20 cellular contexts compared by ENCODE assay signal in the genomic region with DNA sequence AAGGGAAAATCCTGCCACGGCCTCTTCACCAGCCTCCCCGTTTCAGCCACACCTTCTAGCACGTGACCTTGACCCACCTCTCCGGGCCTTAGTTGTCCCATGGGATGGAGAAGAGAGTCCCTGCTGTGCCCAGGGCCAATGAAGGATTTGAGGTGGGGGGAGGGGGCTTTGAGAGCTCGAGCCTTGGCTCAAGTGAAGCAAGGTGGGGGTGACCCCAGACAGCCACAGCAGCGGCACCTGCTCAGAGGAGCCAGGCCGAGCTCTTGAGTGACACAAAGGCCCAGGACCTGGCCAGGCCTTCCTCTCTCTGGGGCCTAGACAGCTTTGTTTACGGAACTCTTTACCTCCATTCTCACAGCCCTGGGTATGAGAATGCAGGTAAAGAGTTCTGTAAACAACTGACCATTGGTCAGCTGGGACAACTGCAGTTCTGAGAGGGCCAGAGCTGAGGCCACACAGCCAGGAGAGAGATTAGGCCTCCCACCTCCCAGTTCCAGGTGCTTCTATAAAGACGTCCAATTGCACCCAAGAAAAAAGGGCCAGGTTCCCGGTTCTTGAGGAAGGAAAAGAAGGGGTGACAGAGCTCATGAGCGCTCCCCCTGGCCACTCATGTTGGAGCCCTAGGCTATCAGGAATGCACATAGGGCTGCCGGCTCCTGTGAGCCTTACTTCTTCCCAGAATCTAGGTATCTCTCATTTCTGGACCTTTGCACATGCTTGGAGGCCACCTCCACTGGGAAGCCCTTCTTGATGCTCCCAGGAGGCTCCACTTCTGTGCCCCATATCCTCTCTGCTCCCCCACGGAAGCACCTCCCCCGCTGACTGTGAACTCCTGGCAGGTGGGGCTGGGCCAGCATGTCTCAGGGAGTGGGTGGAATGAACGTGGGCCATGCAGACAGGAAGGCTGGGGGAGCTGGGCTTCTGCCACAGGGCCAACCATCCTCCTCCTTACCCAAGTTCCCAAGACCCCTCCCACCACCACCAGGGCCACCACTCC. TPM values are rescaled to one million over a fixed set of nuclear protein-coding genes. Genes with fewer than 3 reads are reported as not detected.
A peak's percentile ranks its signal among the peaks of the same experiment; 100 is the strongest.
DNase-seq lines count a peak whose midpoint lies in the region; FAIRE-seq and TF ChIP-seq lines count a peak whose summit lies in the region.
"Had no signal": no experiment of that assay in that cellular context is flagged by ENCODE, and none has a peak within 500 bp of the region (broad histone marks: within the 10 kb centered on the region; RNA-seq: fewer than 3 reads in every experiment).

No MANE protein-coding gene starts in this region.

- no peak overlapping the region for H2BK120ac ChIP-seq in H1 (replicated peaks; ENCODE audit: low read depth, low read length)
- H2BK120ac ChIP-seq in trophoblast cell (ENCODE audit: insufficient read depth, low read length, poor library complexity), result peak overlapping the region; percentile 55

- H3K23me2 ChIP-seq in H1 (ENCODE audit: low read depth, low read length), result no peaks in the 10 kb centered on the region

- H3K27ac ChIP-seq in HEK293 (ENCODE audit: extremely low read depth, low read depth, low read length), result no peak overlapping the region
- no peak overlapping the region for H3K27ac ChIP-seq in H1 (ENCODE audit: low read depth, low read length)
- H3K27ac ChIP-seq in trophoblast cell (ENCODE audit: low read depth, low read length), result no peak overlapping the region
- H3K27ac ChIP-seq in smooth muscle cell (ENCODE audit: low read depth), result no peak overlapping the region
- H3K27ac ChIP-seq: RWPE1 had no signal

- no peaks in the 10 kb centered on the region for H3K27me3 ChIP-seq in H1 (replicated peaks in 1 of 4; ENCODE audit: control insufficient read depth in 3 of 4, extremely low read depth in 1 of 4, insufficient read depth in 3 of 4, low read length in 3 of 4)
- no peaks in the 10 kb centered on the region for H3K27me3 ChIP-seq in trophoblast cell (ENCODE audit: insufficient read depth, low read length)
- no peaks in the 10 kb centered on the region for H3K27me3 ChIP-seq in smooth muscle cell (ENCODE audit: low read depth)

- H4K8ac ChIP-seq in H1 (ENCODE audit: extremely low read depth, insufficient read depth, low read length) (no peak overlapping the region; the same call in 1 of the 2 replicates), trophoblast cell (ENCODE audit: low read depth, low read length) (peak overlapping the region; percentile 77)

- H4K5ac ChIP-seq in H1 (ENCODE audit: insufficient read length, low read depth, low read length), result no peak overlapping the region

- H3K4me2 ChIP-seq in H1 (ENCODE audit: insufficient read depth in 1 of 2, low read depth in 2 of 2, low read length in 2 of 2) (no peak overlapping the region), trophoblast cell (ENCODE audit: low read length) (no peak overlapping the region), smooth muscle cell (no peak overlapping the region)

- H3K36me3 ChIP-seq in HEK293 (ENCODE audit: control insufficient read depth in 2 of 2, insufficient read depth in 1 of 2, low read length in 2 of 2) (no peaks in the 10 kb centered on the region), H1 (ENCODE audit: control insufficient read depth in 2 of 4, insufficient read depth in 4 of 4, low read length in 3 of 4) (no peaks in the 10 kb centered on the region), trophoblast cell (ENCODE audit: control insufficient read depth in 1 of 2, insufficient read depth in 2 of 2, low read length in 2 of 2) (no peaks in the 10 kb centered on the region), smooth muscle cell (ENCODE audit: low read depth) (no peaks in the 10 kb centered on the region)
- H3K36me3 ChIP-seq: HAP-1 had no signal

- H3K79me2 ChIP-seq in H1 (ENCODE audit: control insufficient read depth in 1 of 2, insufficient read depth in 2 of 2, low read length in 2 of 2) (no peaks in the 10 kb centered on the region), trophoblast cell (ENCODE audit: control insufficient read depth, insufficient read depth, low read length, poor library complexity) (peaks cover 2% of the 10 kb centered on the region), smooth muscle cell (ENCODE audit: low read depth) (no peaks in the 10 kb centered on the region)

- H2BK5ac ChIP-seq in H1 (ENCODE audit: low read depth, low read length) (no peak overlapping the region), trophoblast cell (ENCODE audit: low read depth, low read length, poor library complexity) (peak overlapping the region; percentile 18)

- H3K18ac ChIP-seq in H1 (ENCODE audit: extremely low read depth, low read length), result no peak overlapping the region
- peak overlapping the region; percentile 51 for H3K18ac ChIP-seq in trophoblast cell (ENCODE audit: low read length)

- no peak for FAIRE-seq in H1 (lab: Jason Lieb, UNC)
- no peak for FAIRE-seq in GM12891 (lab: Jason Lieb, UNC)
- FAIRE-seq: GM12892 had no signal

- TF ChIP-seq POLR2A in H1 (IDR thresholded peaks at IDR 0.05; ENCODE audit: control extremely low read depth in 1 of 2, low read depth in 2 of 2, low read length in 2 of 2) (no peak), GM12891 (IDR thresholded peaks at IDR 0.05; ENCODE audit: low read depth, low read length) (no peak)

- H4K20me1 ChIP-seq in H1 (replicated peaks in 1 of 2; ENCODE audit: control insufficient read depth in 1 of 2, insufficient read depth in 2 of 2, low read length in 2 of 2) (no peaks in the 10 kb centered on the region), smooth muscle cell (ENCODE audit: low read depth) (no peaks in the 10 kb centered on the region)

- H3K9me3 ChIP-seq in HEK293 (ENCODE audit: control insufficient read depth, insufficient read depth, low read depth, low read length) (no peaks in the 10 kb centered on the region), H1 (ENCODE audit: insufficient read depth in 2 of 2, low read depth in 1 of 2, low read length in 1 of 2) (no peaks in the 10 kb centered on the region), trophoblast cell (ENCODE audit: insufficient read depth, low read depth, low read length) (no peaks in the 10 kb centered on the region), smooth muscle cell (replicated peaks; ENCODE audit: low read depth) (no peaks in the 10 kb centered on the region)
- H3K9me3 ChIP-seq: Caco-2, HAP-1 had no signal

- H3K4ac ChIP-seq in H1 (replicated peaks; ENCODE audit: insufficient read length, low read depth, low read length) (no peak overlapping the region), trophoblast cell (ENCODE audit: low read depth, low read length) (peak overlapping the region; percentile 38)

- TF ChIP-seq CTCF in GM12875 (IDR thresholded peaks at IDR 0.05; ENCODE audit: borderline replicate concordance, insufficient read depth, low read depth, low read length) (0 out of 2 replicates have a peak, but pooled peaks have one; percentile 1), HEK293 (tag by site-specific recombination; IDR thresholded peaks at IDR 0.05) (no peak), H1 (IDR thresholded peaks at IDR 0.05; ENCODE audit: control extremely low read depth in 1 of 3, insufficient read depth in 1 of 3, low read depth in 1 of 3, low read length in 3 of 3) (peak in 2 of 3 experiments; percentile 16 to 24; a peak in 3 of 4 replicates), smooth muscle cell (IDR thresholded peaks at IDR 0.05; ENCODE audit: borderline replicate concordance, insufficient read depth, poor library complexity, severe bottlenecking) (no peak)

- 84% methylated on average over 14 of the region's 15 CpGs; no CpG with 5 or more reads in 1 of the 2 experiments for WGBS in H1 (ENCODE audit: extremely low coverage in 1 of 2, insufficient coverage in 1 of 2, insufficient read length in 1 of 2, insufficient replicate concordance in 2 of 2, low coverage in 1 of 2, low lambda C conversion rate in 2 of 2, missing lambda C conversion rate in 1 of 2), 2 experiments
- WGBS in trophoblast cell (ENCODE audit: extremely low coverage, insufficient coverage, insufficient read length), result no CpG with 5 or more reads among the region's 15 CpGs
- WGBS in smooth muscle cell (ENCODE audit: low lambda C conversion rate), result 80% methylated on average over 15 of the region's 15 CpGs

- CTCF ChIA-PET in HEK293 (lab: Yijun Ruan, JAX), result interaction anchor here (0.5 to 0.9 kb wide), 3 partner anchors 12 to 57 kb away, joined by 3 read pairs; no protein-coding TSS in a partner anchor
- CTCF ChIA-PET in H1 (lab: Charles Lee; ENCODE audit: partially characterized antibody), result interaction anchor here (0.6 to 5.6 kb wide), 15 partner anchors 9 to 381 kb away, joined by 3 to 40 read pairs (median 4); a partner anchor contains a TSS

- TF ChIP-seq EP300 in H1 (IDR thresholded peaks at IDR 0.05; ENCODE audit: borderline replicate concordance in 1 of 2, low read depth in 2 of 2, low read length in 2 of 2), result no peak

- DNase-seq in H1 (ENCODE audit: low read depth in 1 of 2, low spot score in 2 of 2), result no peak
- no peak for DNase-seq in trophoblast cell
- DNase-seq in effector CD4-positive, alpha-beta T cell, result no peak
- no peak for DNase-seq in GM12891 (ENCODE audit: insufficient read length, low spot score)
- no peak for DNase-seq in smooth muscle cell (lab: John Stamatoyannopoulos, UW; ENCODE audit: unreplicated experiment)
- DNase-seq: Caco-2, DMS79, KBM-7, MV-4-11, NCI-H1436, NCI-H2081, NCI-H526 treated with DMSO at 0.1 percent for 48 hours, OCI-M1, T-helper 2 cell had no signal

- H2AFZ ChIP-seq in H1 (ENCODE audit: low read length) (no peak overlapping the region), trophoblast cell (ENCODE audit: insufficient read depth, low read length, poor library complexity) (no peak overlapping the region), smooth muscle cell (ENCODE audit: low read depth) (no peak overlapping the region)

- H2BK12ac ChIP-seq in H1 (ENCODE audit: low read depth, low read length), result peak overlapping the region; percentile 55; the same call in 1 of the 2 replicates
- H2BK12ac ChIP-seq in trophoblast cell (ENCODE audit: low read length), result peak overlapping the region; percentile 59

- H3F3A ChIP-seq in smooth muscle cell (ENCODE audit: low read depth), result no peaks in the 10 kb centered on the region

- no peak overlapping the region for H3K23ac ChIP-seq in H1 (ENCODE audit: insufficient read length)
- H3K23ac ChIP-seq in trophoblast cell (ENCODE audit: low read length), result no peak overlapping the region

- H4K91ac ChIP-seq in H1 (replicated peaks; ENCODE audit: insufficient read length, low read length) (no peak overlapping the region), trophoblast cell (ENCODE audit: low read depth, low read length) (peak overlapping the region; percentile 64)

- H3K56ac ChIP-seq in H1 (replicated peaks; ENCODE audit: insufficient read length, low read depth, low read length), result no peak overlapping the region

- TF ChIP-seq RAD21 in H1 (IDR thresholded peaks at IDR 0.05 in 1 of 2, conservative IDR thresholded peaks at IDR 0.05 in 1 of 2; ENCODE audit: low read depth in 2 of 2, low read length in 2 of 2), result no peak; a peak in 1 of 4 replicates

- H3K14ac ChIP-seq in H1 (ENCODE audit: insufficient read length) (no peak overlapping the region), trophoblast cell (ENCODE audit: low read length) (peak overlapping the region; percentile 38)

- H2AK5ac ChIP-seq in H1 (ENCODE audit: low read depth, low read length) (no peak overlapping the region), trophoblast cell (ENCODE audit: low read length) (peak overlapping the region; percentile 61)

- no peak overlapping the region for H2BK20ac ChIP-seq in H1 (ENCODE audit: low read length)

- H3K9ac ChIP-seq in H1 (replicated peaks in 1 of 4; ENCODE audit: extremely low read depth in 1 of 4, low read depth in 3 of 4, low read length in 3 of 4), result no peak overlapping the region
- H3K9ac ChIP-seq in trophoblast cell (ENCODE audit: low read length), result no peak overlapping the region
- H3K9ac ChIP-seq in smooth muscle cell (ENCODE audit: low read depth), result no peak overlapping the region

- H2BK15ac ChIP-seq in H1 (ENCODE audit: low read length), result peak overlapping the region; percentile 84

- H3K79me1 ChIP-seq in H1 (ENCODE audit: low read depth, low read length) (no peaks in the 10 kb centered on the region), trophoblast cell (ENCODE audit: low read length) (peaks cover 12% of the 10 kb centered on the region)

- POLR2A ChIA-PET in HEK293 (lab: Yijun Ruan, JAX), result no interaction called here
- POLR2A ChIA-PET in H1 (lab: Charles Lee; ENCODE audit: partially characterized antibody), result interaction anchor here (0.6 to 0.9 kb wide), 2 partner anchors 221 to 267 kb away, joined by 3 read pairs; no protein-coding TSS in a partner anchor

- peak overlapping the region; percentile 23 for H4K12ac ChIP-seq in trophoblast cell (ENCODE audit: low read depth, low read length)

- H3K4me3 ChIP-seq in GM12875 (ENCODE audit: low read depth, low read length) (no peak overlapping the region), HEK293 (ENCODE audit: low read depth, low read length) (no peak overlapping the region), H1 (ENCODE audit: extremely low read depth in 1 of 4, insufficient read depth in 2 of 4, low read depth in 3 of 4, low read length in 4 of 4) (no peak overlapping the region), trophoblast cell (ENCODE audit: low read depth, low read length) (no peak overlapping the region), smooth muscle cell (no peak overlapping the region)
- H3K4me3 ChIP-seq: HAP-1 had no signal

- H3K4me1 ChIP-seq in HEK293 (ENCODE audit: control insufficient read depth, insufficient read depth, low read length) (no peaks in the 10 kb centered on the region), H1 (replicated peaks in 1 of 4; ENCODE audit: control insufficient read depth in 3 of 4, insufficient read depth in 4 of 4, low read length in 3 of 4) (peaks cover 0 to 10% (median 5%) of the 10 kb centered on the region in 4 experiments; a peak in 6 of 7 replicates), trophoblast cell (ENCODE audit: control insufficient read depth in 1 of 2, insufficient read depth in 2 of 2, low read length in 2 of 2) (peaks cover 26 to 27% of the 10 kb centered on the region in 2 experiments), smooth muscle cell (ENCODE audit: low read depth) (no peaks in the 10 kb centered on the region)
- H3K4me1 ChIP-seq: Caco-2, HAP-1 had no signal

RNA-seq across cellular contexts. Expression of a gene that starts 13.2 kb away (rescaled TPM):
- not detected in 2 replicates for total RNA-seq in H1 (2021; fragmentation: NEBNext Ultra II Directional; extraction: Animal tissue kit (Norgen Biotek cat#: 25700))
- not detected in 2 replicates for polyA plus RNA-seq in H1 (2011; rRNA removed)
- 0.09 TPM for polyA plus RNA-seq in H1 (2011; cell fraction: cytosol; rRNA removed)
- polyA plus RNA-seq in H1 (2011; cell fraction: nucleus; rRNA removed), result 0.03 TPM
- polyA plus RNA-seq in H1 (2012, experiment 1 of 2), result not detected in 4 replicates
- polyA plus RNA-seq in H1 (2012, experiment 2 of 2), result not detected
- polyA plus RNA-seq in H1 (2013, experiment 1 of 2), result under 0.01 TPM
- polyA plus RNA-seq in H1 (2013, experiment 2 of 2), result 0.02 TPM
- not detected in 2 replicates for polyA minus RNA-seq in H1 (2011; rRNA and poly(A)+ RNA removed)
- polyA minus RNA-seq in H1 (2011; cell fraction: cytosol; rRNA and poly(A)+ RNA removed), result not detected
- not detected for polyA minus RNA-seq in H1 (2011; cell fraction: nucleus; rRNA and poly(A)+ RNA removed)
- polyA plus RNA-seq in trophoblast cell (2013), result 0.11 and 0.12 TPM in 2 replicates
- not detected for polyA plus RNA-seq in GM12891 (2012; ENCODE audit: low read depth, missing spikeins)
- not detected in 2 replicates for total RNA-seq in smooth muscle cell
- polyA plus RNA-seq in smooth muscle cell, result not detected in 2 replicates
- total RNA-seq: Caco-2, G401 had no signal

RNA-seq across cellular contexts. Expression of a gene that starts 42.8 kb away (rescaled TPM):
- total RNA-seq in H1 (2021; fragmentation: NEBNext Ultra II Directional; extraction: Animal tissue kit (Norgen Biotek cat#: 25700)), result 5.0 and 5.5 TPM in 2 replicates
- polyA plus RNA-seq in H1 (2011; rRNA removed) (3.3 and 5.5 TPM in 2 replicates), smooth muscle cell (4.0 and 5.0 TPM in 2 replicates)
- polyA plus RNA-seq in H1 (2011; cell fraction: cytosol; rRNA removed), result 3.2 TPM
- polyA plus RNA-seq in H1 (2011; cell fraction: nucleus; rRNA removed), result 6.8 TPM
- 2.8 to 3.7 TPM (median 3.5 TPM) in 4 replicates for polyA plus RNA-seq in H1 (2012, experiment 1 of 2)
- polyA plus RNA-seq in H1 (2012, experiment 2 of 2), result 3.1 TPM
- 4.2 TPM for polyA plus RNA-seq in H1 (2013, experiment 1 of 2)
- polyA plus RNA-seq in H1 (2013, experiment 2 of 2), result 4.9 TPM
- polyA minus RNA-seq in H1 (2011; rRNA and poly(A)+ RNA removed), result 5.2 and 6.1 TPM in 2 replicates
- polyA minus RNA-seq in H1 (2011; cell fraction: cytosol; rRNA and poly(A)+ RNA removed), result 5.2 TPM
- 6.0 TPM for polyA minus RNA-seq in H1 (2011; cell fraction: nucleus; rRNA and poly(A)+ RNA removed)
- 5.7 and 6.8 TPM in 2 replicates for polyA plus RNA-seq in trophoblast cell (2013)
- polyA plus RNA-seq in GM12891 (2012; ENCODE audit: low read depth, missing spikeins), result 3.1 TPM
- 1.0 and 3.1 TPM in 2 replicates for total RNA-seq in smooth muscle cell

RNA-seq across cellular contexts. Expression of a gene that starts 43.5 kb away (rescaled TPM):
- total RNA-seq in H1 (2021; fragmentation: NEBNext Ultra II Directional; extraction: Animal tissue kit (Norgen Biotek cat#: 25700)), result 65.4 and 72.9 TPM in 2 replicates
- polyA plus RNA-seq in H1 (2011; rRNA removed) (75.9 and 81.0 TPM in 2 replicates), smooth muscle cell (44.1 and 56.6 TPM in 2 replicates)
- polyA plus RNA-seq in H1 (2011; cell fraction: cytosol; rRNA removed), result 70.6 TPM
- 50.0 TPM for polyA plus RNA-seq in H1 (2011; cell fraction: nucleus; rRNA removed)
- 66.1 to 74.2 TPM (median 69.6 TPM) in 4 replicates for polyA plus RNA-seq in H1 (2012, experiment 1 of 2)
- polyA plus RNA-seq in H1 (2012, experiment 2 of 2), result 55.9 TPM
- polyA plus RNA-seq in H1 (2013, experiment 1 of 2), result 47.0 TPM
- 48.2 TPM for polyA plus RNA-seq in H1 (2013, experiment 2 of 2)
- polyA minus RNA-seq in H1 (2011; rRNA and poly(A)+ RNA removed), result 59.7 and 77.6 TPM in 2 replicates
- polyA minus RNA-seq in H1 (2011; cell fraction: cytosol; rRNA and poly(A)+ RNA removed), result 85.1 TPM
- 41.5 TPM for polyA minus RNA-seq in H1 (2011; cell fraction: nucleus; rRNA and poly(A)+ RNA removed)
- 36.6 and 37.1 TPM in 2 replicates for polyA plus RNA-seq in trophoblast cell (2013)
- 23.0 TPM for polyA plus RNA-seq in GM12891 (2012; ENCODE audit: low read depth, missing spikeins)
- total RNA-seq in smooth muscle cell, result 13.9 and 26.9 TPM in 2 replicates

Comparison
In these comparisons a context has a peak if more than half of its experiments do, and no peak if none do; other contexts are left out.
1. CTCF ChIP-seq: peak in GM12875 (single experiment) and H1 (2 of 3); none in HEK293 (single experiment) and smooth muscle cell (single experiment).